Comparison of ENCODE assay signal across 30 cellular contexts in the genomic region with DNA sequence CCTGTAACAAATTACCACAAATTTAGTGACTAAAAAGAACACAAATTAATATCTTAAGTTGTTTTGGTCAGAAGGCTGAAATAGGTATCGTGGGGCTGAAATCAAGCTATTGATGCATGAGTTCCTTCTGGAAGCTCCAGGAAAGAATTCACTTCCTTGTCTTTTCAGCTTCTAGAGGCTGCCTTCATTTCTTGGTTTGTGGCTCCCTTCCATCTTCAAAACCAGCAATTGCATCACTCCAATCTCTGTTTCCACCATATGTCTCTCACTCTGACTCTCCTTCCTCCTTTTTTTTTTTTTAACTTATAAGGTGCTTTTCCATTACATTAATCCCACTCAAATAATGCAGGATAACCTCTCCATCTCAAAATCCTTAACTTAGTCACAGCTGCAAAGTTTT.
"Had no signal": no experiment of that assay in that cellular context is flagged by ENCODE, and none has a peak within 500 bp of the region (broad histone marks: within the 10 kb centered on the region; RNA-seq: fewer than 3 reads in every experiment).

No MANE protein-coding gene starts in this region.

- H3K27ac ChIP-seq: ascending aorta, cardiac muscle cell, neutrophil, ovary, prostate gland, skin epidermis, thoracic aorta, uterus had no signal

- H3K4me3 ChIP-seq: ascending aorta, cardiac muscle cell, ovary, prostate gland, skin epidermis, thoracic aorta, uterus had no signal

- H3K36me3 ChIP-seq: ascending aorta, cardiac muscle cell, neutrophil, ovary, prostate gland, thoracic aorta, uterus had no signal

- H3K9me3 ChIP-seq: ascending aorta, neutrophil, ovary, prostate gland, thoracic aorta, uterus had no signal

- DNase-seq: activated CD4-positive, alpha-beta memory T cell treated with anti-CD3 and anti-CD28 coated beads for 36 hours; activated CD4-positive, alpha-beta T cell treated with anti-CD3 and anti-CD28 coated beads, Interleukin-2, amount 10 ng/mL, durations not matched to agents 24 days and 14 days; activated CD4-positive, CD25-positive, alpha-beta regulatory T cell treated with anti-CD3 and anti-CD28 coated beads, Interleukin-2, amount 50 U/mL, for 72 hours; activated CD8-positive, alpha-beta memory T cell treated with anti-CD3 and anti-CD28 coated beads, Interleukin-2, amount 50 U/mL, for 48 hours; activated gamma-delta T cell; activated naive CD4-positive, alpha-beta T cell treated with anti-CD3 and anti-CD28 coated beads, Interleukin-2, amount 10 ng/mL, durations not matched to agents 7 days and 5 days; activated naive CD8-positive, alpha-beta T cell treated with anti-CD3 and anti-CD28 coated beads, Interleukin-2, amount 10 ng/mL, durations not matched to agents 7 days and 5 days; activated T-cell treated with anti-CD3 and anti-CD28 coated beads, Interleukin-2, amount 50 U/mL, for 24 hours; cortex of kidney; effector memory CD8-positive, alpha-beta T cell; foreskin fibroblast; head of caudate nucleus; hippocampal formation; kidney; left colon; naive B cell; nephron progenitor cell; ovary; retina; stimulated activated CD4-positive, alpha-beta T cell treated with anti-CD3 and anti-CD28 coated beads, Interleukin-4, amount 100 ng/mL, for 24 hours; T1000; uterus had no signal

- H3K27me3 ChIP-seq: ascending aorta, cardiac muscle cell, neutrophil, ovary, uterus had no signal

- H3K4me1 ChIP-seq: ascending aorta, prostate gland, uterus had no signal

- ATAC-seq: effector memory CD8-positive, alpha-beta T cell; left colon; sciatic nerve; stimulated activated effector memory CD8-positive, alpha-beta T cell treated with anti-CD3 and anti-CD28 coated beads, Interleukin-12 subunit alpha, Interleukin-12 subunit beta, amount 100 ng/mL, for 72 hours had no signal
